11 cellular contexts compared by ENCODE assay signal in the genomic region with DNA sequence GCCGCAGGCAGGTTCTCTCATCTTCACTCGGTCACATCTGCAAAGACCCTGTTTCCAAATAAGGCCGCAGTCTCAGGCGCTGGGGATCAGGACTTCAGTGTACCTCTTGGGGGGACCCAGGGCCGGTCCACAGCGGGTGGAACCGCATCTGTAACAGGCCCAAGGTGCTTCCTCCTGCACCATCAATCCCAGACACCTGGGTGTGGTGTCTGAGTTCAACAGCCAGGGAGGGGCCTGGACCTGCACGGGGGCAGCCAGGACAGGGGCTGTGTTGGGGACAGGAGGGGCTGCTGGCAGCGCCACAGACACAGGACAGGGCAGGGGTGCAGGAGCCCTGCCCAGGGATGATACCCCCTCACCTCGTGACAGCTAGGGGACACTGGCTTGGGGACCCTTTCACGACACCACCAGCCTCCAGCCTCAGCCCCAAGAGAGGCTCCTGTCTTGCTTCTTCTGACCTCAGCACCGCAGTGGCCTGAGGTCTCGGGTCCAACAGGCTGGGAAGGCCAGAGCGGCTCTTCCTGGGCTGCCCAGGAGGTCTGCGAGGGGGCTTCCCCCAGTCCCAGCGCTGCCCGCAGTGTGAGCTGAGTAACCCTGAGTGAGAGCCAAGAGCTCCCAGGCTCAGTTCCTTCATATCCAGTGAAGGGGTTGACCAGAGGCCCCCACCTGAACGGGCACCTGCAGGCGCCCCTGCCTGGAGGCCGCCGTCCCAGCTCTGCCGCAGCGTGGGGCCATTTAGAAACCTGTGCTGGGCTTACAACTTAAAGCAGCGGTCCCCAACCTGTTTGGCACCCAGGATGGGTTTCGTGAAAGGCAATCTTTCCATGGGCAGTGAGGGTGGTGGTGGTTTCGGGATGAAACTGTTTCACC. TPM values are rescaled to one million over a fixed set of nuclear protein-coding genes. Genes with fewer than 3 reads are reported as not detected.
DNase-seq lines count a peak whose midpoint lies in the region; ATAC-seq, FAIRE-seq and TF ChIP-seq lines count a peak whose summit lies in the region.
"Had no signal": no experiment of that assay in that cellular context is flagged by ENCODE, and none has a peak within 500 bp of the region (broad histone marks: within the 10 kb centered on the region; RNA-seq: fewer than 3 reads in every experiment).

No MANE protein-coding gene starts in this region.

- TF ChIP-seq POLR2A in A549 (IDR thresholded peaks at IDR 0.05; ENCODE audit: low read length) (no peak), IMR-90 (IDR thresholded peaks at IDR 0.05; ENCODE audit: low read depth, low read length) (no peak)

- 0 out of 2 replicates have a peak overlapping the region, but pooled peaks have one; percentile 28 for H3K4ac ChIP-seq in IMR-90 (ENCODE audit: low read depth, low read length)

- no peaks in the 10 kb centered on the region for H3K79me1 ChIP-seq in IMR-90 (ENCODE audit: low read depth in 1 of 2, low read length in 2 of 2)

- peak overlapping the region; percentile 43; the same call in 1 of the 2 replicates for H2AK5ac ChIP-seq in IMR-90 (ENCODE audit: low read depth, low read length)

- no peak overlapping the region for H3K23ac ChIP-seq in IMR-90 (ENCODE audit: low read depth, low read length)

- CTCF ChIA-PET in A549 (lab: Yijun Ruan, JAX) (interaction anchor here (0.6 to 3.1 kb wide), 16 partner anchors 14 to 120 kb away, joined by 3 to 10 read pairs (median 5); a partner anchor contains a TSS), IMR-90 (lab: Yijun Ruan, JAX) (no interaction called here)

- no peak overlapping the region for H3K18ac ChIP-seq in IMR-90 (ENCODE audit: low read depth, low read length)

- DNase-seq in A549 (ENCODE audit: low read depth in 1 of 2, low spot score in 1 of 2) = no peak
- no peak for DNase-seq in IMR-90
- DNase-seq in endodermal cell = peak; percentile 47
- no peak for DNase-seq in Karpas-422
- no peak for DNase-seq in NCI-H1092 treated with DMSO at 0.1 percent for 48 hours (lab: John Stamatoyannopoulos, UW)
- DNase-seq: AML-193, occipital lobe had no signal

- H3K36me3 Mint-ChIP-seq in endodermal cell (ENCODE audit: low read depth) (no peaks in the 10 kb centered on the region), nephron (ENCODE audit: low read depth) (no peaks in the 10 kb centered on the region)
- H3K36me3 Mint-ChIP-seq: IgD-negative memory B cell had no signal

- no peaks in the 10 kb centered on the region for H3K36me3 ChIP-seq in IMR-90 (ENCODE audit: control insufficient read depth, insufficient read depth, low read length)
- H3K36me3 ChIP-seq in endodermal cell (ENCODE audit: control insufficient read depth, insufficient read depth, low read length) = no peaks in the 10 kb centered on the region
- no peaks in the 10 kb centered on the region for H3K36me3 ChIP-seq in Karpas-422 (ENCODE audit: insufficient read depth, low read length)

- H3K4me3 Mint-ChIP-seq in endodermal cell (no peak overlapping the region), nephron (peak overlapping the region in 2 of 3 experiments; percentile 54 to 58)

- no peaks in the 10 kb centered on the region for H3K9me2 ChIP-seq in Karpas-422 (replicated peaks; ENCODE audit: insufficient read depth, low read length)

- BruUV-seq in IMR-90 (replicated peaks; lab: Mats Ljungman, UMichigan) = no TSS peak

- H3K27ac Mint-ChIP-seq in endodermal cell (no peak overlapping the region), nephron (peak overlapping the region in 2 of 3 experiments; percentile 19 to 22)

- peaks cover 8% of the 10 kb centered on the region; the same call in 1 of the 2 replicates for H3K27me3 ChIP-seq in IMR-90 (ENCODE audit: control insufficient read depth, insufficient read depth, low read length)
- peaks cover 18% of the 10 kb centered on the region for H3K27me3 ChIP-seq in endodermal cell (ENCODE audit: control insufficient read depth, insufficient read depth, low read length, poor library complexity, severe bottlenecking)
- H3K27me3 ChIP-seq in Karpas-422 (ENCODE audit: low read length) = no peaks in the 10 kb centered on the region

- TF ChIP-seq EP300 in A549 (IDR thresholded peaks at IDR 0.05) = no peak

- H4K91ac ChIP-seq in IMR-90 (ENCODE audit: insufficient read depth, low read depth, low read length) = no peak overlapping the region

- no peaks in the 10 kb centered on the region for H3K79me2 ChIP-seq in Karpas-422 (ENCODE audit: low read length)

- no peak overlapping the region for H2BK20ac ChIP-seq in IMR-90 (ENCODE audit: low read depth, low read length)

- TF ChIP-seq CTCF in A549 (IDR thresholded peaks at IDR 0.05) = no peak
- TF ChIP-seq CTCF in IMR-90 (conservative IDR thresholded peaks at IDR 0.05; ENCODE audit: low read depth, low read length) = no peak
- no peak for TF ChIP-seq CTCF in endodermal cell (conservative IDR thresholded peaks at IDR 0.05)
- TF ChIP-seq CTCF in nephron (IDR thresholded peaks at IDR 0.05; ENCODE audit: unreplicated experiment in 3 of 3) = no peak

- 80% methylated on average over 25 of the region's 26 CpGs for WGBS in A549 (ENCODE audit: missing lambda C conversion rate)
- WGBS in IMR-90 (ENCODE audit: extremely low coverage in 2 of 2, insufficient read length in 1 of 2), 2 experiments = 70% methylated on average over 7 of the region's 26 CpGs; no CpG with 5 or more reads in 1 of the 2 experiments
- WGBS in endodermal cell (ENCODE audit: insufficient coverage in 1 of 2, insufficient read length in 1 of 2), 2 experiments = 84% methylated on average over 20 to 26 of the region's 26 CpGs

- in situ Hi-C loops in IMR-90 (cut with MboI; ENCODE audit: low sequenced_read_pairs) = no loop called here

- no peak overlapping the region for H4K5ac ChIP-seq in IMR-90 (ENCODE audit: low read depth, low read length)

- H4K20me1 ChIP-seq in IMR-90 (ENCODE audit: insufficient read depth, low read length) = peaks cover 8% of the 10 kb centered on the region; the same call in 1 of the 2 replicates
- H4K20me1 ChIP-seq in Karpas-422 (ENCODE audit: insufficient read depth, low read depth, low read length) = no peaks in the 10 kb centered on the region

- peak overlapping the region; percentile 68 for H2AFZ ChIP-seq in IMR-90 (replicated peaks; ENCODE audit: low read length, poor library complexity)
- H2AFZ ChIP-seq in Karpas-422 (ENCODE audit: low read length) = no peak overlapping the region

- no peak overlapping the region for H3K56ac ChIP-seq in IMR-90 (ENCODE audit: extremely low read depth, insufficient read depth, low read length)

- POLR2A ChIA-PET in A549 (lab: Yijun Ruan, JAX) (interaction anchor here (1.0 to 2.4 kb wide), 3 partner anchors 19 to 35 kb away, joined by 3 to 7 read pairs (median 3); no protein-coding TSS in a partner anchor), IMR-90 (lab: Charles Lee; ENCODE audit: unreplicated experiment) (interaction anchor here (0.6 kb wide), 1 partner anchor 148 kb away, joined by 3 read pairs; a partner anchor contains a TSS)

- H3K9me3 ChIP-seq in A549 (no peaks in the 10 kb centered on the region), IMR-90 (ENCODE audit: control insufficient read depth, insufficient read depth, low read length) (no peaks in the 10 kb centered on the region), endodermal cell (ENCODE audit: control insufficient read depth, low read length) (no peaks in the 10 kb centered on the region), Karpas-422 (ENCODE audit: low read length) (no peaks in the 10 kb centered on the region)

- no peaks in the 10 kb centered on the region for H3K9me3 Mint-ChIP-seq in endodermal cell
- H3K9me3 Mint-ChIP-seq in nephron = no peaks in the 10 kb centered on the region
- H3K9me3 Mint-ChIP-seq: IgD-negative memory B cell had no signal

- ATAC-seq in A549 (peak in 1 of 2 experiments; percentile 4; a peak in 2 of 6 replicates), IMR-90 (ENCODE audit: low read depth) (no peak), GM19035 (IDR thresholded peaks at IDR 0.05; ENCODE audit: unreplicated experiment) (no peak), HG02885 (IDR thresholded peaks at IDR 0.05; ENCODE audit: poor library complexity, unreplicated experiment) (no peak)

- peak overlapping the region; percentile 49; the same call in 2 of the 3 replicates for H3K4me2 ChIP-seq in A549
- H3K4me2 ChIP-seq in IMR-90 (ENCODE audit: low read depth, low read length) = peak overlapping the region; percentile 74
- no peak overlapping the region for H3K4me2 ChIP-seq in Karpas-422 (ENCODE audit: low read depth, low read length, poor library complexity, severe bottlenecking)

- H3K4me3 ChIP-seq in A549 = no peak overlapping the region
- H3K4me3 ChIP-seq in IMR-90 (ENCODE audit: insufficient read depth, low read depth, low read length) = no peak overlapping the region
- no peak overlapping the region for H3K4me3 ChIP-seq in endodermal cell (ENCODE audit: low read length)
- no peak overlapping the region for H3K4me3 ChIP-seq in Karpas-422 (ENCODE audit: low read length)

- H3K14ac ChIP-seq in IMR-90 (replicated peaks; ENCODE audit: low read depth, low read length) = no peak overlapping the region

- dilution Hi-C loops in IMR-90 (cut with HindIII; ENCODE audit: low sequenced_read_pairs, unreplicated experiment) = no loop called here

- H3K27ac ChIP-seq in A549 = no peak overlapping the region
- no peak overlapping the region for H3K27ac ChIP-seq in IMR-90 (ENCODE audit: insufficient read depth, low read length)
- no peak overlapping the region for H3K27ac ChIP-seq in endodermal cell (ENCODE audit: low read depth, low read length)
- H3K27ac ChIP-seq in Karpas-422 (ENCODE audit: low read length) = no peak overlapping the region

- peaks cover 17% of the 10 kb centered on the region; the same call in 2 of the 3 replicates for H3K4me1 ChIP-seq in A549
- H3K4me1 ChIP-seq in IMR-90 (ENCODE audit: control insufficient read depth, insufficient read depth, low read length) = peaks cover 17% of the 10 kb centered on the region
- H3K4me1 ChIP-seq in endodermal cell (ENCODE audit: control insufficient read depth, insufficient read depth, low read length) = peaks cover 4% of the 10 kb centered on the region
- peaks cover 9% of the 10 kb centered on the region for H3K4me1 ChIP-seq in Karpas-422 (ENCODE audit: low read length)

- H2BK5ac ChIP-seq in IMR-90 (ENCODE audit: low read depth, low read length, poor library complexity, severe bottlenecking) = no peak overlapping the region

- no peak for FAIRE-seq in A549 (lab: Jason Lieb, UNC)

- no peak overlapping the region for H2BK15ac ChIP-seq in IMR-90 (ENCODE audit: low read depth, low read length)

- H3K9ac ChIP-seq in IMR-90 (ENCODE audit: low read depth, low read length) (no peak overlapping the region), endodermal cell (ENCODE audit: extremely low read depth, low read length, poor library complexity, severe bottlenecking) (no peak overlapping the region), Karpas-422 (ENCODE audit: low read length) (no peak overlapping the region)

- intact Hi-C loops in IMR-90 (cut with micrococcal nuclease) = no loop called here

- 0 out of 2 replicates have a peak overlapping the region, but pooled peaks have one; percentile 58 for H2BK120ac ChIP-seq in IMR-90 (ENCODE audit: low read depth, low read length)

- TF ChIP-seq RAD21 in A549 (conservative IDR thresholded peaks at IDR 0.05 in 1 of 2, IDR thresholded peaks at IDR 0.05 in 1 of 2) = no peak
- TF ChIP-seq RAD21 in IMR-90 (IDR thresholded peaks at IDR 0.05; ENCODE audit: low read length) = no peak

- no peak overlapping the region for H2AK9ac ChIP-seq in IMR-90 (replicated peaks; ENCODE audit: low read depth, low read length, poor library complexity)

- H3K9me1 ChIP-seq in IMR-90 (ENCODE audit: insufficient read depth, low read length) = no peaks in the 10 kb centered on the region

- H3K27me3 Mint-ChIP-seq in endodermal cell (ENCODE audit: insufficient read depth) (peaks cover 30% of the 10 kb centered on the region), nephron (ENCODE audit: low read depth) (peaks cover 37% of the 10 kb centered on the region)

- H3K4me1 Mint-ChIP-seq in endodermal cell = peaks cover 7% of the 10 kb centered on the region
- H3K4me1 Mint-ChIP-seq in nephron = peaks cover 28% of the 10 kb centered on the region

- H4K8ac ChIP-seq in IMR-90 (ENCODE audit: low read depth in 2 of 2, low read length in 2 of 2) = no peak overlapping the region; a peak in 1 of 4 replicates

RNA-seq across cellular contexts. Expression of a gene that starts 30.7 kb away (rescaled TPM):
- polyA plus RNA-seq in A549 (2011; rRNA removed) = 2.1 and 2.6 TPM in 2 replicates
- polyA plus RNA-seq in A549 (2012; cell fraction: cytosol; rRNA removed) = 7.4 and 8.4 TPM in 2 replicates
- 27.4 and 38.1 TPM in 2 replicates for polyA plus RNA-seq in A549 (2012; cell fraction: nucleus; rRNA removed)
- polyA plus RNA-seq in A549 (2017; fragmentation: RNase III; extraction: RNeasy Plus Mini Kit Qiagen cat#74134 plus additional on column Dnase treatment) = 5.2 to 5.9 TPM (median 5.8 TPM) in 3 replicates
- 2.6 and 3.5 TPM in 2 replicates for polyA minus RNA-seq in A549 (2011; rRNA and poly(A)+ RNA removed)
- 0.36 and 0.83 TPM in 2 replicates for total RNA-seq in IMR-90 (2012; rRNA removed)
- polyA plus RNA-seq in IMR-90 (2012; rRNA removed) = 7.8 and 8.1 TPM in 2 replicates
- 4.4 and 5.5 TPM in 2 replicates for polyA plus RNA-seq in IMR-90 (2012; cell fraction: cytosol; rRNA removed)
- 24.1 and 56.3 TPM in 2 replicates for polyA plus RNA-seq in IMR-90 (2012; cell fraction: nucleus; rRNA removed; ENCODE audit: low replicate concordance)
- total RNA-seq in endodermal cell = 10 to 100 TPM; 63.9 to 78.1 TPM
- 40.3 TPM for polyA plus RNA-seq in endodermal cell (2013, experiment 1 of 2)
- 37.2 TPM for polyA plus RNA-seq in endodermal cell (2013, experiment 2 of 2)
- total RNA-seq in Karpas-422 (2014; rRNA removed; shearing (Covaris generic); ENCODE audit: low replicate concordance) = not detected in 2 replicates
- polyA plus RNA-seq: IgD-negative memory B cell had no signal

Comparison
In these comparisons a context has a peak if more than half of its experiments do, and no peak if none do; other contexts are left out.
1. RNA of a gene that starts 30.7 kb away (total RNA-seq): 63.9 to 78.1 TPM in endodermal cell; 0.36 to 0.83 TPM in IMR-90 and not detected in Karpas-422; every median in the first group is over 10 times any median in the second.